1 cellular context compared by ENCODE assay signal in the genomic region with DNA sequence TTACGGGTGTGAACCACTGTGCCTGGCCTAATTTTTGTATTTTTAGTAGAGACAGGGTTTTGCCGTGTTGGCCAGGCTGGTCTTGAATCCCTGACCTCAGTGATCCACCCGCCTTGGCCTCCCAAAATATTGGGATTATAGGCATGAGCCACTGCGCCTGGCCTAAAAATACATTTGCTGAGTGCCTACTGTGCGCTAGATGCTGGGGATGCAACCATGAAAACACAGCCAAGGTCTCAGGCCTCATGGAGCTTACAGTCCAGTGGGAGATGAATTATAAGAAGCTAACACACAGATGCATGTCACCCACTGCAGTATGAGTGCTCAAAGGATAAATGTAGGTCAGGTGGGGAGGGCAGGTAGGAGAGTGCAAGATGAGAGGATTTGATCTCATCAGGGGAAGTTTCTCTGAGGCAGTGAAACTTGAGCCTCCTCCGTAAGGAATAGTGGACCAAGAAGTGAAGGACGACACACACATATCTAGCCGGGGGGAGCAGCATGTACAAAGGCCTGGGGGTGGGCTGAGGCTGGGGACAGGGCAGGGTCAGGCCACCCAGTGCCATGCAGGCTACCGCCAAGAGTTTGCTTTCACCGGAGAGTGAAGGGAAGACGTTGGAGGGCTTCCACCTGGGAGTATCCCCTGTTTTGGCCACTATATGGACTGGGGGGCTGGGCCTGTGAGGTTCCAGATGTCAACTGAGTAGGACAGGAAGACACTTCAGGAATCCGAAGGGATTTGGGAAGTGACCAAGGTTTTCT.
TF ChIP-seq lines count a peak whose summit lies in the region.

No MANE protein-coding gene starts in this region.

TF ChIP-seq in K562, 482 proteins besides CTCF, POLR2A, EP300 and RAD21:
- TF ChIP-seq RBM39 (optimal IDR thresholded peaks at IDR 0.05; ENCODE audit: low read depth, low read length) (no peak), ZKSCAN1 (IDR thresholded peaks at IDR 0.05; ENCODE audit: low read depth, low read length) (peak; percentile 90)
